1 cellular context compared by ENCODE assay signal in the genomic region with DNA sequence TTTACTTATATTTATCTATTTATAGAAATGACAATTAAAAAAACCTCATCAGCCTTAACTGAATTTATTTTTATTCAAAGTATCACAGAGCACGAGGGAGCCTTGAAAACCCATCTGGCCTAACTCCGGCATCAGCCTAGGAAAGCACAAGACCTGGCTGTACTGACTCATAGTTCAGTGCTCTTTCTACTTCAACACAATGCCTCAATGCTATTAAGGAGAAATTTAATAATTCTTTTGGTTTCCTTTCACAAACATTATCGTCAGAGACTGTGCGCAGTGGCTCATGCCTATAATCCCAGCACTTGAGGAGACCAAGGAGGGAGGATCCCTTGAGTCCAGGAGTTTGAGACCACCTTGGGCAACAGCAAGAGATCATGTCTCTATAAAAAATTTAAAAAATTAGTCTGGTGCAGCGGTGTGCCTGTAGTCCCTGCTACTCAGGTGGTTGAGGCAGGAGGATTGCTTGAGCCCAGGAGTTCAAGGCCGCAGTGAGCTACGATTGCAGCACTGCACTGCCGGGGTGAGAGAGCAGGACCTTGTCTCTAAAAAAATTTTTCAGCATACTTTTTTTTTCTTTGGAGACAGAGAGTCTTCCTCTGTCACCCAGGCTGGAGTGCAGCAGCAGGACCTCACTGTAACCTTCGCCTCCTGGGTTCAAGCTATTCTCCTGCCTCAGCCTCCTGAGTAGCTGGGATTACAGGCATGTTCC.
A peak's percentile ranks its signal among the peaks of the same experiment; 100 is the strongest.
TF ChIP-seq lines count a peak whose summit lies in the region.

No MANE protein-coding gene starts in this region.

TF ChIP-seq in HepG2, 621 proteins besides CTCF, POLR2A, EP300 and RAD21 (continued from another document and continues in another):
- TF ChIP-seq, protein P1, sequence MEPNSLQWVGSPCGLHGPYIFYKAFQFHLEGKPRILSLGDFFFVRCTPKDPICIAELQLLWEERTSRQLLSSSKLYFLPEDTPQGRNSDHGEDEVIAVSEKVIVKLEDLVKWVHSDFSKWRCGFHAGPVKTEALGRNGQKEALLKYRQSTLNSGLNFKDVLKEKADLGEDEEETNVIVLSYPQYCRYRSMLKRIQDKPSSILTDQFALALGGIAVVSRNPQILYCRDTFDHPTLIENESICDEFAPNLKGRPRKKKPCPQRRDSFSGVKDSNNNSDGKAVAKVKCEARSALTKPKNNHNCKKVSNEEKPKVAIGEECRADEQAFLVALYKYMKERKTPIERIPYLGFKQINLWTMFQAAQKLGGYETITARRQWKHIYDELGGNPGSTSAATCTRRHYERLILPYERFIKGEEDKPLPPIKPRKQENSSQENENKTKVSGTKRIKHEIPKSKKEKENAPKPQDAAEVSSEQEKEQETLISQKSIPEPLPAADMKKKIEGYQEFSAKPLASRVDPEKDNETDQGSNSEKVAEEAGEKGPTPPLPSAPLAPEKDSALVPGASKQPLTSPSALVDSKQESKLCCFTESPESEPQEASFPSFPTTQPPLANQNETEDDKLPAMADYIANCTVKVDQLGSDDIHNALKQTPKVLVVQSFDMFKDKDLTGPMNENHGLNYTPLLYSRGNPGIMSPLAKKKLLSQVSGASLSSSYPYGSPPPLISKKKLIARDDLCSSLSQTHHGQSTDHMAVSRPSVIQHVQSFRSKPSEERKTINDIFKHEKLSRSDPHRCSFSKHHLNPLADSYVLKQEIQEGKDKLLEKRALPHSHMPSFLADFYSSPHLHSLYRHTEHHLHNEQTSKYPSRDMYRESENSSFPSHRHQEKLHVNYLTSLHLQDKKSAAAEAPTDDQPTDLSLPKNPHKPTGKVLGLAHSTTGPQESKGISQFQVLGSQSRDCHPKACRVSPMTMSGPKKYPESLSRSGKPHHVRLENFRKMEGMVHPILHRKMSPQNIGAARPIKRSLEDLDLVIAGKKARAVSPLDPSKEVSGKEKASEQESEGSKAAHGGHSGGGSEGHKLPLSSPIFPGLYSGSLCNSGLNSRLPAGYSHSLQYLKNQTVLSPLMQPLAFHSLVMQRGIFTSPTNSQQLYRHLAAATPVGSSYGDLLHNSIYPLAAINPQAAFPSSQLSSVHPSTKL (CRISPR knock-in tag; IDR thresholded peaks at IDR 0.05): peak; percentile 72
- TF ChIP-seq TGIF2 (CRISPR knock-in tag; IDR thresholded peaks at IDR 0.05) (no peak), DNMT1 (CRISPR knock-in tag; IDR thresholded peaks at IDR 0.05) (no peak), ZNF3 (CRISPR knock-in tag; IDR thresholded peaks at IDR 0.05) (no peak), ERF (CRISPR knock-in tag; IDR thresholded peaks at IDR 0.05) (0 out of 2 replicates have a peak, but pooled peaks have one; percentile 31), ATAD3A (CRISPR knock-in tag; IDR thresholded peaks at IDR 0.05) (no peak), SUZ12 (IDR thresholded peaks at IDR 0.05; ENCODE audit: low read depth, low read length) (no peak), DPF2 (CRISPR knock-in tag; IDR thresholded peaks at IDR 0.05; ENCODE audit: borderline replicate concordance, low read depth) (0 out of 2 replicates have a peak, but pooled peaks have one; percentile 25), MTA1 (CRISPR knock-in tag; IDR thresholded peaks at IDR 0.05; ENCODE audit: borderline replicate concordance) (peak; percentile 40; the same call in 1 of the 2 replicates), ATM (IDR thresholded peaks at IDR 0.05; ENCODE audit: borderline replicate concordance) (no peak), PAF1 (CRISPR knock-in tag; IDR thresholded peaks at IDR 0.05) (no peak), PHF8 (CRISPR knock-in tag; IDR thresholded peaks at IDR 0.05) (no peak), NFIB (CRISPR knock-in tag; IDR thresholded peaks at IDR 0.05; ENCODE audit: borderline replicate concordance) (no peak), MXD4 (CRISPR knock-in tag; IDR thresholded peaks at IDR 0.05) (no peak), TCF7L2 (IDR thresholded peaks at IDR 0.05; ENCODE audit: low read depth, low read length) (no peak), ZNF264 (CRISPR knock-in tag; IDR thresholded peaks at IDR 0.05) (no peak), ZNF660 (CRISPR knock-in tag; IDR thresholded peaks at IDR 0.05; ENCODE audit: borderline replicate concordance, low read depth) (no peak), SP2 (CRISPR knock-in tag; IDR thresholded peaks at IDR 0.05) (no peak), ZNF430 (CRISPR knock-in tag; IDR thresholded peaks at IDR 0.05) (0 out of 2 replicates have a peak, but pooled peaks have one; percentile 0), HNRNPUL1 (IDR thresholded peaks at IDR 0.05; ENCODE audit: low read depth, low read length) (no peak), SIN3B (IDR thresholded peaks at IDR 0.05; ENCODE audit: low read length) (no peak), THAP11 (CRISPR knock-in tag; IDR thresholded peaks at IDR 0.05) (no peak), ZNF292 (CRISPR knock-in tag; IDR thresholded peaks at IDR 0.05; ENCODE audit: borderline replicate concordance, low read depth) (peak; percentile 69; the same call in 1 of the 2 replicates), ZFP36L1 (CRISPR knock-in tag; IDR thresholded peaks at IDR 0.05) (no peak), ZNF354B (CRISPR knock-in tag; IDR thresholded peaks at IDR 0.05) (no peak), ZNF780A (CRISPR knock-in tag; IDR thresholded peaks at IDR 0.05) (peak; percentile 41; the same call in 1 of the 2 replicates), ESRRA (CRISPR knock-in tag; IDR thresholded peaks at IDR 0.05; ENCODE audit: low read depth) (no peak), ZNF34 (CRISPR knock-in tag; IDR thresholded peaks at IDR 0.05; ENCODE audit: borderline replicate concordance) (no peak), NR2F1 (CRISPR knock-in tag; IDR thresholded peaks at IDR 0.05) (peak; percentile 27 to 39; a peak in 1 of 4 replicates), ZBTB7B (CRISPR knock-in tag; IDR thresholded peaks at IDR 0.05) (peak; percentile 28; the same call in 1 of the 2 replicates), ZNF563 (CRISPR knock-in tag; IDR thresholded peaks at IDR 0.05) (no peak), SATB2 (CRISPR knock-in tag; IDR thresholded peaks at IDR 0.05) (no peak), JUND (CRISPR knock-in tag; IDR thresholded peaks at IDR 0.05) (no peak), HOXA3 (CRISPR knock-in tag; IDR thresholded peaks at IDR 0.05) (peak; percentile 43; the same call in 1 of the 2 replicates), CBFB (CRISPR knock-in tag; IDR thresholded peaks at IDR 0.05) (no peak)
- TF ChIP-seq, protein P2, sequence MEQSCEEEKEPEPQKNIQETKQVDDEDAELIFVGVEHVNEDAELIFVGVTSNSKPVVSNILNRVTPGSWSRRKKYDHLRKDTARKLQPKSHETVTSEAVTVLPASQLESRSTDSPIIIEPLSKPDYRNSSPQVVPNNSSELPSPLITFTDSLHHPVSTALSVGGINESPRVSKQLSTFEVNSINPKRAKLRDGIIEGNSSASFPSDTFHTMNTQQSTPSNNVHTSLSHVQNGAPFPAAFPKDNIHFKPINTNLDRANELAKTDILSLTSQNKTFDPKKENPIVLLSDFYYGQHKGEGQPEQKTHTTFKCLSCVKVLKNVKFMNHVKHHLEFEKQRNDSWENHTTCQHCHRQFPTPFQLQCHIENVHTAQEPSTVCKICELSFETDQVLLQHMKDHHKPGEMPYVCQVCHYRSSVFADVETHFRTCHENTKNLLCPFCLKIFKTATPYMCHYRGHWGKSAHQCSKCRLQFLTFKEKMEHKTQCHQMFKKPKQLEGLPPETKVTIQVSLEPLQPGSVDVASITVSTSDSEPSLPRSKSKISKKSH (CRISPR knock-in tag; IDR thresholded peaks at IDR 0.05; ENCODE audit: borderline replicate concordance): no peak
- TF ChIP-seq, protein P3, sequence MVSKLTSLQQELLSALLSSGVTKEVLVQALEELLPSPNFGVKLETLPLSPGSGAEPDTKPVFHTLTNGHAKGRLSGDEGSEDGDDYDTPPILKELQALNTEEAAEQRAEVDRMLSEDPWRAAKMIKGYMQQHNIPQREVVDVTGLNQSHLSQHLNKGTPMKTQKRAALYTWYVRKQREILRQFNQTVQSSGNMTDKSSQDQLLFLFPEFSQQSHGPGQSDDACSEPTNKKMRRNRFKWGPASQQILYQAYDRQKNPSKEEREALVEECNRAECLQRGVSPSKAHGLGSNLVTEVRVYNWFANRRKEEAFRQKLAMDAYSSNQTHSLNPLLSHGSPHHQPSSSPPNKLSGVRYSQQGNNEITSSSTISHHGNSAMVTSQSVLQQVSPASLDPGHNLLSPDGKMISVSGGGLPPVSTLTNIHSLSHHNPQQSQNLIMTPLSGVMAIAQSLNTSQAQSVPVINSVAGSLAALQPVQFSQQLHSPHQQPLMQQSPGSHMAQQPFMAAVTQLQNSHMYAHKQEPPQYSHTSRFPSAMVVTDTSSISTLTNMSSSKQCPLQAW (CRISPR knock-in tag; IDR thresholded peaks at IDR 0.05): no peak
- TF ChIP-seq, protein P4, sequence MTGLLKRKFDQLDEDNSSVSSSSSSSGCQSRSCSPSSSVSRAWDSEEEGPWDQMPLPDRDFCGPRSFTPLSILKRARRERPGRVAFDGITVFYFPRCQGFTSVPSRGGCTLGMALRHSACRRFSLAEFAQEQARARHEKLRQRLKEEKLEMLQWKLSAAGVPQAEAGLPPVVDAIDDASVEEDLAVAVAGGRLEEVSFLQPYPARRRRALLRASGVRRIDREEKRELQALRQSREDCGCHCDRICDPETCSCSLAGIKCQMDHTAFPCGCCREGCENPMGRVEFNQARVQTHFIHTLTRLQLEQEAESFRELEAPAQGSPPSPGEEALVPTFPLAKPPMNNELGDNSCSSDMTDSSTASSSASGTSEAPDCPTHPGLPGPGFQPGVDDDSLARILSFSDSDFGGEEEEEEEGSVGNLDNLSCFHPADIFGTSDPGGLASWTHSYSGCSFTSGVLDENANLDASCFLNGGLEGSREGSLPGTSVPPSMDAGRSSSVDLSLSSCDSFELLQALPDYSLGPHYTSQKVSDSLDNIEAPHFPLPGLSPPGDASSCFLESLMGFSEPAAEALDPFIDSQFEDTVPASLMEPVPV (CRISPR knock-in tag; IDR thresholded peaks at IDR 0.05): 0 out of 2 replicates have a peak, but pooled peaks have one; percentile 38
- TF ChIP-seq, protein P5, sequence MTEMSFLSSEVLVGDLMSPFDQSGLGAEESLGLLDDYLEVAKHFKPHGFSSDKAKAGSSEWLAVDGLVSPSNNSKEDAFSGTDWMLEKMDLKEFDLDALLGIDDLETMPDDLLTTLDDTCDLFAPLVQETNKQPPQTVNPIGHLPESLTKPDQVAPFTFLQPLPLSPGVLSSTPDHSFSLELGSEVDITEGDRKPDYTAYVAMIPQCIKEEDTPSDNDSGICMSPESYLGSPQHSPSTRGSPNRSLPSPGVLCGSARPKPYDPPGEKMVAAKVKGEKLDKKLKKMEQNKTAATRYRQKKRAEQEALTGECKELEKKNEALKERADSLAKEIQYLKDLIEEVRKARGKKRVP (CRISPR knock-in tag; IDR thresholded peaks at IDR 0.05): no peak
- TF ChIP-seq, protein P6, sequence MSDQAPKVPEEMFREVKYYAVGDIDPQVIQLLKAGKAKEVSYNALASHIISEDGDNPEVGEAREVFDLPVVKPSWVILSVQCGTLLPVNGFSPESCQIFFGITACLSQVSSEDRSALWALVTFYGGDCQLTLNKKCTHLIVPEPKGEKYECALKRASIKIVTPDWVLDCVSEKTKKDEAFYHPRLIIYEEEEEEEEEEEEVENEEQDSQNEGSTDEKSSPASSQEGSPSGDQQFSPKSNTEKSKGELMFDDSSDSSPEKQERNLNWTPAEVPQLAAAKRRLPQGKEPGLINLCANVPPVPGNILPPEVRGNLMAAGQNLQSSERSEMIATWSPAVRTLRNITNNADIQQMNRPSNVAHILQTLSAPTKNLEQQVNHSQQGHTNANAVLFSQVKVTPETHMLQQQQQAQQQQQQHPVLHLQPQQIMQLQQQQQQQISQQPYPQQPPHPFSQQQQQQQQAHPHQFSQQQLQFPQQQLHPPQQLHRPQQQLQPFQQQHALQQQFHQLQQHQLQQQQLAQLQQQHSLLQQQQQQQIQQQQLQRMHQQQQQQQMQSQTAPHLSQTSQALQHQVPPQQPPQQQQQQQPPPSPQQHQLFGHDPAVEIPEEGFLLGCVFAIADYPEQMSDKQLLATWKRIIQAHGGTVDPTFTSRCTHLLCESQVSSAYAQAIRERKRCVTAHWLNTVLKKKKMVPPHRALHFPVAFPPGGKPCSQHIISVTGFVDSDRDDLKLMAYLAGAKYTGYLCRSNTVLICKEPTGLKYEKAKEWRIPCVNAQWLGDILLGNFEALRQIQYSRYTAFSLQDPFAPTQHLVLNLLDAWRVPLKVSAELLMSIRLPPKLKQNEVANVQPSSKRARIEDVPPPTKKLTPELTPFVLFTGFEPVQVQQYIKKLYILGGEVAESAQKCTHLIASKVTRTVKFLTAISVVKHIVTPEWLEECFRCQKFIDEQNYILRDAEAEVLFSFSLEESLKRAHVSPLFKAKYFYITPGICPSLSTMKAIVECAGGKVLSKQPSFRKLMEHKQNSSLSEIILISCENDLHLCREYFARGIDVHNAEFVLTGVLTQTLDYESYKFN (CRISPR knock-in tag; conservative IDR thresholded peaks at IDR 0.05): peak; percentile 35; the same call in 1 of the 2 replicates
- TF ChIP-seq, protein P7, sequence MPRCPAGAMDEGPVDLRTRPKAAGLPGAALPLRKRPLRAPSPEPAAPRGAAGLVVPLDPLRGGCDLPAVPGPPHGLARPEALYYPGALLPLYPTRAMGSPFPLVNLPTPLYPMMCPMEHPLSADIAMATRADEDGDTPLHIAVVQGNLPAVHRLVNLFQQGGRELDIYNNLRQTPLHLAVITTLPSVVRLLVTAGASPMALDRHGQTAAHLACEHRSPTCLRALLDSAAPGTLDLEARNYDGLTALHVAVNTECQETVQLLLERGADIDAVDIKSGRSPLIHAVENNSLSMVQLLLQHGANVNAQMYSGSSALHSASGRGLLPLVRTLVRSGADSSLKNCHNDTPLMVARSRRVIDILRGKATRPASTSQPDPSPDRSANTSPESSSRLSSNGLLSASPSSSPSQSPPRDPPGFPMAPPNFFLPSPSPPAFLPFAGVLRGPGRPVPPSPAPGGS (CRISPR knock-in tag; IDR thresholded peaks at IDR 0.05): no peak
- TF ChIP-seq, protein P8, sequence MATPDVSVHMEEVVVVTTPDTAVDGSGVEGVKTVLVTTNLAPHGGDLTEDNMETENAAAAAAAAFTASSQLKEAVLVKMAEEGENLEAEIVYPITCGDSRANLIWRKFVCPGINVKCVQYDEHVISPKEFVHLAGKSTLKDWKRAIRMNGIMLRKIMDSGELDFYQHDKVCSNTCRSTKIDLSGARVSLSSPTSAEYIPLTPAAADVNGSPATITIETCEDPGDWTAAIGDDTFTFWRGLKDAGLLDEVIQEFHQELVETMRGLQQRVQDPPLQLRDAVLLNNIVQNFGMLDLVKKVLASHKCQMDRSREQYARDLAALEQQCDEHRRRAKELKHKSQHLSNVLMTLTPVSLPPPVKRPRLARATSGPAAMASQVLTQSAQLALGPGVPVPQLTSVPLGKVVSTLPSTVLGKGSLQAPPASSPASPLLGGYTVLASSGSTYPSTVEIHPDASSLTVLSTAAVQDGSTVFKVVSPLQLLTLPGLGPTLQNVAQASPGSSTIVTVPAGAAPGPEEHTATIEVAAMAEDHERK (CRISPR knock-in tag; IDR thresholded peaks at IDR 0.05; ENCODE audit: low read depth): no peak
- TF ChIP-seq, protein P9, sequence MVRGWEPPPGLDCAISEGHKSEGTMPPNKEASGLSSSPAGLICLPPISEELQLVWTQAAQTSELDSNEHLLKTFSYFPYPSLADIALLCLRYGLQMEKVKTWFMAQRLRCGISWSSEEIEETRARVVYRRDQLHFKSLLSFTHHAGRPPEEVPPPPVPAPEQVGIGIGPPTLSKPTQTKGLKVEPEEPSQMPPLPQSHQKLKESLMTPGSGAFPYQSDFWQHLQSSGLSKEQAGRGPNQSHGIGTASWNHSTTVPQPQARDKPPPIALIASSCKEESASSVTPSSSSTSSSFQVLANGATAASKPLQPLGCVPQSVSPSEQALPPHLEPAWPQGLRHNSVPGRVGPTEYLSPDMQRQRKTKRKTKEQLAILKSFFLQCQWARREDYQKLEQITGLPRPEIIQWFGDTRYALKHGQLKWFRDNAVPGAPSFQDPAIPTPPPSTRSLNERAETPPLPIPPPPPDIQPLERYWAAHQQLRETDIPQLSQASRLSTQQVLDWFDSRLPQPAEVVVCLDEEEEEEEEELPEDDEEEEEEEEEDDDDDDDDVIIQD (CRISPR knock-in tag; IDR thresholded peaks at IDR 0.05; ENCODE audit: low read depth): no peak
- TF ChIP-seq, protein P10, sequence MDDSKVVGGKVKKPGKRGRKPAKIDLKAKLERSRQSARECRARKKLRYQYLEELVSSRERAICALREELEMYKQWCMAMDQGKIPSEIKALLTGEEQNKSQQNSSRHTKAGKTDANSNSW (CRISPR knock-in tag; IDR thresholded peaks at IDR 0.05; ENCODE audit: borderline replicate concordance): no peak
